In genomic region chr1:19455353-19455752, GRCh38 we compare ENCODE assay signal across 12 cellular contexts. TPM values are rescaled to one million over a fixed set of nuclear protein-coding genes. Genes with fewer than 3 reads are reported as not detected.
DNase-seq lines count a peak whose midpoint lies in the region; ATAC-seq and TF ChIP-seq lines count a peak whose summit lies in the region.
"Had no signal": no experiment of that assay in that cellular context is flagged by ENCODE, and none has a peak within 500 bp of the region (broad histone marks: within the 10 kb centered on the region; RNA-seq: fewer than 3 reads in every experiment).

No MANE protein-coding gene starts in this region.

- ATAC-seq in CD4-positive, alpha-beta T cell (ENCODE audit: poor library complexity), result no peak
- ATAC-seq in HG02678 (IDR thresholded peaks at IDR 0.05; ENCODE audit: unreplicated experiment), result no peak

- no peaks in the 10 kb centered on the region for H3K27me3 ChIP-seq in CD4-positive, alpha-beta T cell (ENCODE audit: control insufficient read depth, insufficient read depth, low read length)
- no peaks in the 10 kb centered on the region for H3K27me3 ChIP-seq in SK-N-SH (ENCODE audit: insufficient read depth)
- no peaks in the 10 kb centered on the region for H3K27me3 ChIP-seq in esophagus muscularis mucosa
- H3K27me3 ChIP-seq: brain microvascular endothelial cell, SJCRH30 had no signal

- no peaks in the 10 kb centered on the region for H3K9me2 ChIP-seq in SK-N-SH

- no peak for DNase-seq in CD4-positive, alpha-beta T cell
- DNase-seq in SK-N-SH, result peak; percentile 47
- no peak for DNase-seq in esophagus muscularis mucosa (ENCODE audit: extremely low spot score)
- peak; percentile 52 for DNase-seq in retina
- no peak for DNase-seq in NCI-H1436 (lab: John Stamatoyannopoulos, UW)
- no peak for DNase-seq in EL
- DNase-seq in activated CD4-positive, alpha-beta T cell treated with anti-CD3 and anti-CD28 coated beads for 4 hours, result no peak
- DNase-seq: brain microvascular endothelial cell, Calu3, NCI-H510A, SJCRH30 had no signal

- TF ChIP-seq EP300 in SK-N-SH (IDR thresholded peaks at IDR 0.05; ENCODE audit: borderline replicate concordance in 1 of 2, low read depth in 1 of 2, low read length in 1 of 2) (no peak), esophagus muscularis mucosa (IDR thresholded peaks at IDR 0.05) (no peak)

- H4K20me1 ChIP-seq in SK-N-SH (ENCODE audit: insufficient read depth), result peaks cover 97% of the 10 kb centered on the region

- 90% methylated on average over 8 of the region's 8 CpGs for WGBS in SK-N-SH (ENCODE audit: low lambda C conversion rate)
- 83% methylated on average over 8 of the region's 8 CpGs for WGBS in esophagus muscularis mucosa

- no peak overlapping the region for H3K9ac ChIP-seq in SK-N-SH

- TF ChIP-seq RAD21 in SK-N-SH (IDR thresholded peaks at IDR 0.05; ENCODE audit: low read length), result no peak

- POLR2A ChIA-PET in CD4-positive, alpha-beta T cell (lab: Charles Lee), result interaction anchor here (1.5 to 1.7 kb wide), 4 partner anchors 8 to 31 kb away, joined by 4 to 12 read pairs (median 4); no protein-coding TSS in a partner anchor
- POLR2A ChIA-PET in SK-N-SH (lab: Yijun Ruan, JAX), result interaction anchor here (1.1 kb wide), 1 partner anchor 17 kb away, joined by 3 read pairs; no protein-coding TSS in a partner anchor

- H3K79me2 ChIP-seq in SK-N-SH (ENCODE audit: insufficient read depth), result peaks cover 87% of the 10 kb centered on the region

- H3K36me3 ChIP-seq in SK-N-SH (replicated peaks in 1 of 2; ENCODE audit: control insufficient read depth in 1 of 2, insufficient read depth in 2 of 2, low read length in 1 of 2) (peaks cover 0 to 7% of the 10 kb centered on the region in 2 experiments), esophagus muscularis mucosa (peaks cover 0 to 2% (median 0%) of the 10 kb centered on the region in 4 donors)
- H3K36me3 ChIP-seq: SJCRH30 had no signal

- TF ChIP-seq CTCF in CD4-positive, alpha-beta T cell (IDR thresholded peaks at IDR 0.05), result no peak
- TF ChIP-seq CTCF in SK-N-SH (IDR thresholded peaks at IDR 0.05), result no peak
- no peak for TF ChIP-seq CTCF in esophagus muscularis mucosa (IDR thresholded peaks at IDR 0.05)

- H3K4me3 ChIP-seq in SK-N-SH (ENCODE audit: low read depth in 2 of 2, low read length in 1 of 2) (no peak overlapping the region), esophagus muscularis mucosa (no peak overlapping the region)
- H3K4me3 ChIP-seq: SJCRH30 had no signal

- H3K9me3 Mint-ChIP-seq in CD4-positive, alpha-beta T cell, result no peaks in the 10 kb centered on the region

- H3K36me3 Mint-ChIP-seq in CD4-positive, alpha-beta T cell (ENCODE audit: low read depth), result peaks cover 28% of the 10 kb centered on the region

- no peak overlapping the region for H3K27ac ChIP-seq in CD4-positive, alpha-beta T cell (ENCODE audit: low read depth, low read length)
- H3K27ac ChIP-seq in SK-N-SH (ENCODE audit: low read depth in 2 of 2, low read length in 1 of 2) (peak overlapping the region in 1 of 2 experiments; percentile 87; a peak in 2 of 4 replicates), esophagus muscularis mucosa (replicated peaks in 1 of 4) (peak overlapping the region; percentile 88 to 97 (median 92))
- H3K27ac ChIP-seq: brain microvascular endothelial cell, SJCRH30 had no signal

- peak overlapping the region; percentile 86 for H3K27ac Mint-ChIP-seq in CD4-positive, alpha-beta T cell

- no peak overlapping the region for H3K4me2 ChIP-seq in SK-N-SH

- H3K4me3 Mint-ChIP-seq in CD4-positive, alpha-beta T cell, result peak overlapping the region; percentile 52

- H2AFZ ChIP-seq in SK-N-SH (ENCODE audit: low read depth), result no peak overlapping the region

- peaks cover 15% of the 10 kb centered on the region for H3F3A ChIP-seq in SK-N-SH (replicated peaks; ENCODE audit: insufficient read depth)

- peaks cover 40 to 71% of the 10 kb centered on the region in 2 experiments for H3K4me1 ChIP-seq in SK-N-SH (ENCODE audit: control insufficient read depth in 1 of 2, insufficient read depth in 2 of 2, low read depth in 1 of 2, low read length in 1 of 2)
- H3K4me1 ChIP-seq in esophagus muscularis mucosa, result peaks cover 94 to 100% (median 100%) of the 10 kb centered on the region in 4 donors

- CTCF ChIA-PET in CD4-positive, alpha-beta T cell (lab: Charles Lee), result no interaction called here
- CTCF ChIA-PET in SK-N-SH (lab: Yijun Ruan, JAX), result interaction anchor here (1.9 kb wide), 1 partner anchor 16 kb away, joined by 5 read pairs; no protein-coding TSS in a partner anchor

- H3K27me3 Mint-ChIP-seq in CD4-positive, alpha-beta T cell, result no peaks in the 10 kb centered on the region

- intact Hi-C loops in CD4-positive, alpha-beta T cell (cut with DNase I, micrococcal nuclease), result loop anchor here in 1 of 2 experiments (5.0 kb wide), 1 partner anchor 37 kb away; no protein-coding TSS in a partner anchor
- intact Hi-C loops in esophagus muscularis mucosa (cut with DNase I), result no loop called here

- H3K4me1 Mint-ChIP-seq in CD4-positive, alpha-beta T cell (ENCODE audit: low read depth), result peaks cover 89% of the 10 kb centered on the region

- no peaks in the 10 kb centered on the region for H3K9me3 ChIP-seq in CD4-positive, alpha-beta T cell (ENCODE audit: control insufficient read depth, low read length)
- H3K9me3 ChIP-seq in SK-N-SH (no peaks in the 10 kb centered on the region), esophagus muscularis mucosa (no peaks in the 10 kb centered on the region)
- H3K9me3 ChIP-seq: SJCRH30 had no signal

- TF ChIP-seq POLR2A in esophagus muscularis mucosa (IDR thresholded peaks at IDR 0.05; ENCODE audit: low read depth), result no peak

TF ChIP-seq in SK-N-SH, 30 proteins besides CTCF, POLR2A, EP300 and RAD21:
- TF ChIP-seq MXI1 (IDR thresholded peaks at IDR 0.05; ENCODE audit: low read depth, low read length) (peak; percentile 80), ZBTB33 (IDR thresholded peaks at IDR 0.05; ENCODE audit: borderline replicate concordance, low read depth) (no peak), RCOR1 (IDR thresholded peaks at IDR 0.05; ENCODE audit: low read length) (0 out of 2 replicates have a peak, but pooled peaks have one; percentile 39)
TF ChIP-seq in SK-N-SH: peak in this region for 2.

RNA-seq across cellular contexts. Expression of gene CAPZB, which starts 30.0 kb away (rescaled TPM):
- total RNA-seq in CD4-positive, alpha-beta T cell, result 100 to 1,000 TPM; 168 to 173 TPM
- polyA plus RNA-seq in SK-N-SH (2012; rRNA removed), result 116 and 122 TPM in 2 replicates
- polyA plus RNA-seq in SK-N-SH (2012; cell fraction: cytosol; rRNA removed), result 137 and 163 TPM in 2 replicates
- polyA plus RNA-seq in SK-N-SH (2012; cell fraction: nucleus; rRNA removed), result 55.0 and 73.6 TPM in 2 replicates
- total RNA-seq in esophagus muscularis mucosa, result 100 to 1,000 TPM; 186 to 261 (median 203) TPM

Comparison
In these comparisons a context has a peak if more than half of its experiments do, and no peak if none do; other contexts are left out.
1. DNase-seq: peak in SK-N-SH (single experiment) and retina (single experiment); none in CD4-positive, alpha-beta T cell (0 of 10), esophagus muscularis mucosa (single experiment), NCI-H1436 (single experiment), EL (single experiment) and activated CD4-positive, alpha-beta T cell treated with anti-CD3 and anti-CD28 coated beads for 4 hours (0 of 2).